In genomic region chr2:188787002-188787660, GRCh38 we compare ENCODE assay signal across 10 cellular contexts.
DNase-seq lines count a peak whose midpoint lies in the region; ATAC-seq and TF ChIP-seq lines count a peak whose summit lies in the region.
"Had no signal": no experiment of that assay in that cellular context is flagged by ENCODE, and none has a peak within 500 bp of the region (broad histone marks: within the 10 kb centered on the region; RNA-seq: fewer than 3 reads in every experiment).

No MANE protein-coding gene starts in this region.

- H3K4me1 ChIP-seq in esophagus muscularis mucosa = peaks cover 17 to 35% (median 33%) of the 10 kb centered on the region in 4 donors
- H3K4me1 ChIP-seq in vagina = peaks cover 17% of the 10 kb centered on the region

- H3K36me3 ChIP-seq in esophagus muscularis mucosa (no peaks in the 10 kb centered on the region), vagina (no peaks in the 10 kb centered on the region)

- H3K4me3 Mint-ChIP-seq in activated T-helper 17 cell treated with anti-CD3 and anti-CD28 coated beads, Interleukin-2, amount 50 U/mL, for 72 hours = no peak overlapping the region
- no peak overlapping the region for H3K4me3 Mint-ChIP-seq in activated CD4-positive, alpha-beta T cell treated with anti-CD3 and anti-CD28 coated beads, Interleukin-2, amount 10 ng/mL, durations not matched to agents 24 days and 14 days

- no peaks in the 10 kb centered on the region for H3K27me3 ChIP-seq in esophagus muscularis mucosa
- no peaks in the 10 kb centered on the region for H3K27me3 ChIP-seq in vagina

- no peak for TF ChIP-seq EP300 in esophagus muscularis mucosa (IDR thresholded peaks at IDR 0.05)

- no peaks in the 10 kb centered on the region for H3K36me3 Mint-ChIP-seq in activated T-helper 17 cell treated with anti-CD3 and anti-CD28 coated beads, Interleukin-2, amount 50 U/mL, for 72 hours (ENCODE audit: low read depth)
- H3K36me3 Mint-ChIP-seq in activated CD4-positive, alpha-beta T cell treated with anti-CD3 and anti-CD28 coated beads, Interleukin-2, amount 10 ng/mL, durations not matched to agents 24 days and 14 days (ENCODE audit: low read depth) = no peaks in the 10 kb centered on the region

- 25% methylated on average over 6 of the region's 6 CpGs for WGBS in esophagus muscularis mucosa

- no peaks in the 10 kb centered on the region for H3K9me3 ChIP-seq in esophagus muscularis mucosa
- no peaks in the 10 kb centered on the region for H3K9me3 ChIP-seq in vagina

- H3K4me3 ChIP-seq in esophagus muscularis mucosa (peak overlapping the region; percentile 17 to 38 (median 20)), vagina (peak overlapping the region in 1 of 2 donors; percentile 3)

- no peaks in the 10 kb centered on the region for H3K9me3 Mint-ChIP-seq in activated T-helper 17 cell treated with anti-CD3 and anti-CD28 coated beads, Interleukin-2, amount 50 U/mL, for 72 hours
- H3K9me3 Mint-ChIP-seq in activated CD4-positive, alpha-beta T cell treated with anti-CD3 and anti-CD28 coated beads, Interleukin-2, amount 10 ng/mL, durations not matched to agents 24 days and 14 days = no peaks in the 10 kb centered on the region

- TF ChIP-seq CTCF in esophagus muscularis mucosa (IDR thresholded peaks at IDR 0.05) (no peak), vagina (IDR thresholded peaks at IDR 0.05) (no peak)

- TF ChIP-seq POLR2A in esophagus muscularis mucosa (IDR thresholded peaks at IDR 0.05; ENCODE audit: low read depth) (no peak), vagina (IDR thresholded peaks at IDR 0.05) (no peak)

- H3K27ac ChIP-seq in esophagus muscularis mucosa (replicated peaks in 1 of 4) = peak overlapping the region; percentile 67 to 87 (median 76)
- peak overlapping the region; percentile 79 for H3K27ac ChIP-seq in vagina

- DNase-seq in NCI-H2227 treated with DMSO at 0.1 percent for 48 hours (lab: John Stamatoyannopoulos, UW) = peak; percentile 13
- DNase-seq in NCI-H2227 (lab: John Stamatoyannopoulos, UW; ENCODE audit: unreplicated experiment) = no peak
- no peak for DNase-seq in esophagus muscularis mucosa (ENCODE audit: extremely low spot score)
- DNase-seq in myocyte (ENCODE audit: low read depth) = peak; percentile 74
- no peak for DNase-seq in vagina (ENCODE audit: extremely low spot score in 2 of 2)
- DNase-seq in activated CD4-positive, alpha-beta T cell treated with anti-CD3 and anti-CD28 coated beads, Interleukin-2, amount 10 ng/mL, durations not matched to agents 24 days and 14 days = no peak
- DNase-seq in NCI-H526 treated with DMSO at 0.1 percent for 48 hours (lab: John Stamatoyannopoulos, UW) = no peak
- DNase-seq: activated CD4-positive, CD25-positive, alpha-beta regulatory T cell treated with anti-CD3 and anti-CD28 coated beads, Interleukin-2, amount 50 U/mL, for 72 hours; stimulated activated CD4-positive, alpha-beta T cell treated with anti-CD3 and anti-CD28 coated beads, Interleukin-4, amount 100 ng/mL, for 24 hours had no signal

- H3K27me3 Mint-ChIP-seq in activated T-helper 17 cell treated with anti-CD3 and anti-CD28 coated beads, Interleukin-2, amount 50 U/mL, for 72 hours = no peaks in the 10 kb centered on the region
- no peaks in the 10 kb centered on the region for H3K27me3 Mint-ChIP-seq in activated CD4-positive, alpha-beta T cell treated with anti-CD3 and anti-CD28 coated beads, Interleukin-2, amount 10 ng/mL, durations not matched to agents 24 days and 14 days

- intact Hi-C loops in esophagus muscularis mucosa (cut with DNase I) = loop anchor here (2.0 to 10.0 kb wide), 2 partner anchors 190 to 262 kb away; no protein-coding TSS in a partner anchor
- intact Hi-C loops in vagina (cut with DNase I) = loop anchor here (5.0 kb wide), 1 partner anchor 190 kb away; no protein-coding TSS in a partner anchor
- intact Hi-C loops in activated CD4-positive, alpha-beta T cell treated with anti-CD3 and anti-CD28 coated beads, Interleukin-2, amount 10 ng/mL, durations not matched to agents 24 days and 14 days (cut with micrococcal nuclease) = no loop called here

- H3K4me1 Mint-ChIP-seq in activated T-helper 17 cell treated with anti-CD3 and anti-CD28 coated beads, Interleukin-2, amount 50 U/mL, for 72 hours = no peaks in the 10 kb centered on the region
- H3K4me1 Mint-ChIP-seq in activated CD4-positive, alpha-beta T cell treated with anti-CD3 and anti-CD28 coated beads, Interleukin-2, amount 10 ng/mL, durations not matched to agents 24 days and 14 days = no peaks in the 10 kb centered on the region

- no peak for ATAC-seq in activated T-helper 17 cell treated with anti-CD3 and anti-CD28 coated beads, Interleukin-2, amount 50 U/mL, for 72 hours (replicated peaks)

- no peak overlapping the region for H3K27ac Mint-ChIP-seq in activated T-helper 17 cell treated with anti-CD3 and anti-CD28 coated beads, Interleukin-2, amount 50 U/mL, for 72 hours
- no peak overlapping the region for H3K27ac Mint-ChIP-seq in activated CD4-positive, alpha-beta T cell treated with anti-CD3 and anti-CD28 coated beads, Interleukin-2, amount 10 ng/mL, durations not matched to agents 24 days and 14 days

Comparison
In these comparisons a context has a peak if more than half of its experiments do, and no peak if none do; other contexts are left out.
1. DNase-seq: peak in NCI-H2227 treated with DMSO at 0.1 percent for 48 hours (single experiment) and myocyte (single experiment); none in NCI-H2227 (single experiment), esophagus muscularis mucosa (single experiment), vagina (0 of 2), activated CD4-positive, alpha-beta T cell treated with anti-CD3 and anti-CD28 coated beads, Interleukin-2, amount 10 ng/mL, durations not matched to agents 24 days and 14 days (single experiment) and NCI-H526 treated with DMSO at 0.1 percent for 48 hours (single experiment).